9 cellular contexts compared by ENCODE assay signal in genomic region chr12:92035477-92035876, GRCh38.
DNase-seq lines count a peak whose midpoint lies in the region; ATAC-seq and TF ChIP-seq lines count a peak whose summit lies in the region.
"Had no signal": no experiment of that assay in that cellular context is flagged by ENCODE, and none has a peak within 500 bp of the region (broad histone marks: within the 10 kb centered on the region; RNA-seq: fewer than 3 reads in every experiment).

No MANE protein-coding gene starts in this region.

- no peak for ATAC-seq in HCT116
- ATAC-seq in GM19397 (IDR thresholded peaks at IDR 0.05; ENCODE audit: unreplicated experiment): no peak
- no peak for ATAC-seq in HG03439 (IDR thresholded peaks at IDR 0.05; ENCODE audit: unreplicated experiment)
- ATAC-seq in HG03460 (IDR thresholded peaks at IDR 0.05; ENCODE audit: unreplicated experiment): no peak

- H3K9me3 ChIP-seq in HCT116 (ENCODE audit: control insufficient read depth in 1 of 2, insufficient read depth in 1 of 2, low read depth in 1 of 2, low read length in 2 of 2) (no peaks in the 10 kb centered on the region), adipocyte (ENCODE audit: control insufficient read depth, low read length) (peaks cover 5% of the 10 kb centered on the region), mucosa of rectum (ENCODE audit: control insufficient read depth in 2 of 2, low read length in 2 of 2) (no peaks in the 10 kb centered on the region)

- TF ChIP-seq POLR2A in HCT116 (IDR thresholded peaks at IDR 0.05; ENCODE audit: borderline replicate concordance, extremely low read depth, insufficient read depth, insufficient read length): no peak

- no peaks in the 10 kb centered on the region for H3K79me2 ChIP-seq in ACC112 (ENCODE audit: control insufficient read depth, insufficient read depth, low read length, unreplicated experiment)
- no peaks in the 10 kb centered on the region for H3K79me2 ChIP-seq in HCT116 (ENCODE audit: insufficient read depth, low read length)

- peak overlapping the region; percentile 61; the same call in 1 of the 2 replicates for H3K4me2 ChIP-seq in HCT116 (ENCODE audit: low read length)
- H3K4me2 ChIP-seq: neural progenitor cell had no signal

- POLR2A ChIA-PET in HCT116 (lab: Charles Lee): no interaction called here

- CTCF ChIA-PET in HCT116 (lab: Charles Lee): no interaction called here

- no peak overlapping the region for H3K9ac ChIP-seq in HCT116 (ENCODE audit: low read length)
- peak overlapping the region; percentile 59 for H3K9ac ChIP-seq in adipocyte (ENCODE audit: low read length)
- H3K9ac ChIP-seq in mucosa of rectum (ENCODE audit: low read depth in 1 of 2, low read length in 2 of 2): peak overlapping the region; percentile 33 to 65
- H3K9ac ChIP-seq: neural progenitor cell had no signal

- peaks cover 25% of the 10 kb centered on the region for H3K4me1 ChIP-seq in ACC112 (ENCODE audit: control insufficient read depth, insufficient read depth, low read length, unreplicated experiment)
- H3K4me1 ChIP-seq in HCT116 (ENCODE audit: control insufficient read depth in 1 of 2, insufficient read depth in 2 of 2, low read length in 2 of 2): peaks cover 0 to 8% of the 10 kb centered on the region in 2 experiments; a peak in 2 of 4 replicates
- peaks cover 17% of the 10 kb centered on the region for H3K4me1 ChIP-seq in adipocyte (ENCODE audit: control insufficient read depth, insufficient read depth, low read length)
- peaks cover 0 to 6% of the 10 kb centered on the region in 2 donors for H3K4me1 ChIP-seq in mucosa of rectum (ENCODE audit: control insufficient read depth in 2 of 2, insufficient read depth in 2 of 2, low read length in 2 of 2)

- no peak for TF ChIP-seq RAD21 in HCT116 (IDR thresholded peaks at IDR 0.05; ENCODE audit: low read depth)

- H3K36me3 ChIP-seq in ACC112 (ENCODE audit: insufficient read depth, low read length) (no peaks in the 10 kb centered on the region), HCT116 (ENCODE audit: control insufficient read depth in 1 of 2, insufficient read depth in 2 of 2, low read length in 2 of 2) (no peaks in the 10 kb centered on the region), adipocyte (ENCODE audit: control insufficient read depth, insufficient read depth, low read length, severe bottlenecking) (no peaks in the 10 kb centered on the region), mucosa of rectum (ENCODE audit: control insufficient read depth in 2 of 2, insufficient read depth in 2 of 2, low read length in 2 of 2) (no peaks in the 10 kb centered on the region)
- H3K36me3 ChIP-seq: neural progenitor cell had no signal

- H3K27ac ChIP-seq in ACC112 (ENCODE audit: low read depth, low read length): no peak overlapping the region
- no peak overlapping the region for H3K27ac ChIP-seq in HCT116 (ENCODE audit: low read depth, low read length)
- peak overlapping the region; percentile 62 to 71 for H3K27ac ChIP-seq in mucosa of rectum (ENCODE audit: low read depth in 2 of 2, low read length in 2 of 2)
- H3K27ac ChIP-seq: neural progenitor cell had no signal

- no peak for DNase-seq in HCT116 (ENCODE audit: low read depth, low spot score)
- DNase-seq in adipocyte (ENCODE audit: low read depth): no peak
- DNase-seq in mucosa of gallbladder (ENCODE audit: low spot score): no peak

- H4K20me1 ChIP-seq in HCT116 (ENCODE audit: insufficient read depth): no peaks in the 10 kb centered on the region

- RAD21 ChIA-PET in HCT116 (lab: Charles Lee; ENCODE audit: low non-redundant PET in 1 of 2, low total read pairs in 2 of 2, uncharacterized antibody in 2 of 2, unreplicated experiment in 2 of 2): no interaction called here

- no peak for TF ChIP-seq CTCF in HCT116 (IDR thresholded peaks at IDR 0.05 in 2 of 3, conservative IDR thresholded peaks at IDR 0.05 in 1 of 3; ENCODE audit: borderline replicate concordance in 1 of 3, insufficient read depth in 1 of 3, low read depth in 2 of 3, low read length in 2 of 3)

- H3K27me3 ChIP-seq in ACC112 (ENCODE audit: insufficient read depth, low read length) (no peaks in the 10 kb centered on the region), HCT116 (ENCODE audit: insufficient read depth, low read length) (no peaks in the 10 kb centered on the region), adipocyte (replicated peaks; ENCODE audit: control insufficient read depth, insufficient read depth, low read length) (no peaks in the 10 kb centered on the region), mucosa of rectum (ENCODE audit: control insufficient read depth in 2 of 2, insufficient read depth in 2 of 2, low read length in 2 of 2) (no peaks in the 10 kb centered on the region)
- H3K27me3 ChIP-seq: neural progenitor cell had no signal

- intact Hi-C loops in HCT116 (cut with micrococcal nuclease): no loop called here

- peak overlapping the region; percentile 28 for H2AFZ ChIP-seq in ACC112 (ENCODE audit: low read length, unreplicated experiment)
- H2AFZ ChIP-seq in HCT116 (ENCODE audit: low read depth, low read length, poor library complexity, severe bottlenecking): no peak overlapping the region

- BruUV-seq in HCT116 (replicated peaks; lab: Mats Ljungman, UMichigan): no TSS peak

- H3K4me3 ChIP-seq in ACC112 (ENCODE audit: low read depth, low read length): peak overlapping the region; percentile 49
- H3K4me3 ChIP-seq in HCT116 (replicated peaks in 1 of 2; ENCODE audit: low read depth in 1 of 2, low read length in 2 of 2): no peak overlapping the region
- H3K4me3 ChIP-seq in adipocyte (ENCODE audit: low read length): peak overlapping the region; percentile 78
- peak overlapping the region in 1 of 2 donors; percentile 75 for H3K4me3 ChIP-seq in mucosa of rectum (ENCODE audit: low read length in 2 of 2)
- H3K4me3 ChIP-seq: neural progenitor cell had no signal

- no peaks in the 10 kb centered on the region for H3K9me2 ChIP-seq in HCT116 (ENCODE audit: insufficient read depth)

TF ChIP-seq in HCT116, 20 proteins besides CTCF, POLR2A, EP300 and RAD21:
- TF ChIP-seq FOSL1 (IDR thresholded peaks at IDR 0.05; ENCODE audit: low read depth): no peak
- TF ChIP-seq, protein P1, sequence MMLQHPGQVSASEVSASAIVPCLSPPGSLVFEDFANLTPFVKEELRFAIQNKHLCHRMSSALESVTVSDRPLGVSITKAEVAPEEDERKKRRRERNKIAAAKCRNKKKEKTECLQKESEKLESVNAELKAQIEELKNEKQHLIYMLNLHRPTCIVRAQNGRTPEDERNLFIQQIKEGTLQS (IDR thresholded peaks at IDR 0.05): no peak
- no peak for TF ChIP-seq REST (IDR thresholded peaks at IDR 0.05; ENCODE audit: low read depth)
- TF ChIP-seq EGR1 (IDR thresholded peaks at IDR 0.05; ENCODE audit: low read depth): no peak
- no peak for TF ChIP-seq TCF7L2 (IDR thresholded peaks at IDR 0.05; ENCODE audit: borderline replicate concordance, extremely low read depth, insufficient read depth, insufficient read length)

Comparison
In these comparisons a context has a peak if more than half of its experiments do, and no peak if none do; other contexts are left out.
1. H3K27ac ChIP-seq: peak in mucosa of rectum (2 of 2); none in ACC112 (single experiment) and HCT116 (single experiment).
2. H3K4me3 ChIP-seq: peak in ACC112 (single experiment) and adipocyte (single experiment); none in HCT116 (0 of 2).